ENCODE assay signal across 13 cellular contexts in the genomic region with DNA sequence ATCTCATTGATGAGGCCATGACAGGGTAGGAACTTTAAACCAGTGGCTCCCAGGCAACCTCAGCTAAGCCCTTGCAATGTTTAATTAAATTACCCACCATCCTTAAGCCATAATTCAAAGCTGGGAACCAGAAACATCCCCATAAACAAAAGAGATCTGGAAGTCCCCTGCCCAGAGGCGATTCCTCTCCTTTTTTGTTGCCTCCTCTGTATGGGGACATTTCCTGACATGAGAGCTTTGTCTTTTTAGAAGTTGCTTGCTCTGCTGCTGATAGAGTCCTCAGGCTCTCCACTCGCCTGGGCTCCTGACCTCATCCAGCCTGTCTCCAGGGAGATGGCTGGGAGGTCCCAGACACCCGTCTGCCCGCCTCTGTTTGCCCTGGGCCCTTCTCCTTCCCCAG. TPM values are rescaled to one million over a fixed set of nuclear protein-coding genes. Genes with fewer than 3 reads are reported as not detected.
DNase-seq lines count a peak whose midpoint lies in the region; ATAC-seq and TF ChIP-seq lines count a peak whose summit lies in the region.
"Had no signal": no experiment of that assay in that cellular context is flagged by ENCODE, and none has a peak within 500 bp of the region (broad histone marks: within the 10 kb centered on the region; RNA-seq: fewer than 3 reads in every experiment).

No MANE protein-coding gene starts in this region.

- no peak overlapping the region for H3K4me3 ChIP-seq in neutrophil (ENCODE audit: low read depth in 1 of 2, low read length in 1 of 2)
- H3K4me3 ChIP-seq: psoas muscle had no signal

- H3K4me3 Mint-ChIP-seq in CD4-positive, alpha-beta T cell: peak overlapping the region; percentile 40
- H3K4me3 Mint-ChIP-seq in T-cell: no peak overlapping the region
- H3K4me3 Mint-ChIP-seq: activated CD8-positive, alpha-beta memory T cell treated with anti-CD3 and anti-CD28 coated beads, Interleukin-2, amount 10 ng/mL, durations not matched to agents 7 days and 5 days had no signal

- no peak for DNase-seq in CD4-positive, alpha-beta T cell
- peak; percentile 38 for DNase-seq in T1000 (lab: John Stamatoyannopoulos, UW)
- DNase-seq in islet precursor cell: peak; percentile 88
- DNase-seq in GF-D8 (lab: John Stamatoyannopoulos, UW): no peak
- DNase-seq in NCI-H524 (lab: John Stamatoyannopoulos, UW): no peak
- DNase-seq in cortex of kidney (lab: John Stamatoyannopoulos, UW): no peak
- DNase-seq in T-cell: no peak
- DNase-seq: activated CD8-positive, alpha-beta memory T cell treated with anti-CD3 and anti-CD28 coated beads, Interleukin-2, amount 10 ng/mL, durations not matched to agents 7 days and 5 days; NCI-H1105 treated with DMSO at 0.1 percent for 48 hours; psoas muscle; T-helper 9 cell had no signal

- no peak overlapping the region for H3K27ac Mint-ChIP-seq in CD4-positive, alpha-beta T cell
- H3K27ac Mint-ChIP-seq in T-cell: peak overlapping the region in 1 of 2 donors; percentile 41
- H3K27ac Mint-ChIP-seq: activated CD8-positive, alpha-beta memory T cell treated with anti-CD3 and anti-CD28 coated beads, Interleukin-2, amount 10 ng/mL, durations not matched to agents 7 days and 5 days had no signal

- no peak overlapping the region for H3K27ac ChIP-seq in CD4-positive, alpha-beta T cell (ENCODE audit: low read depth, low read length)
- H3K27ac ChIP-seq in neutrophil: peak overlapping the region; percentile 13
- H3K27ac ChIP-seq: psoas muscle had no signal

- ATAC-seq in CD4-positive, alpha-beta T cell (ENCODE audit: poor library complexity): no peak
- ATAC-seq in T-cell (replicated peaks in 1 of 4): no peak
- ATAC-seq: activated CD8-positive, alpha-beta memory T cell treated with anti-CD3 and anti-CD28 coated beads, Interleukin-2, amount 10 ng/mL, durations not matched to agents 7 days and 5 days; psoas muscle had no signal

- no peaks in the 10 kb centered on the region for H3K9me3 ChIP-seq in CD4-positive, alpha-beta T cell (ENCODE audit: control insufficient read depth, low read length)
- no peaks in the 10 kb centered on the region for H3K9me3 ChIP-seq in neutrophil
- H3K9me3 ChIP-seq: psoas muscle had no signal

- peaks cover 5% of the 10 kb centered on the region for H3K27me3 Mint-ChIP-seq in CD4-positive, alpha-beta T cell
- H3K27me3 Mint-ChIP-seq in T-cell: peaks cover 6 to 7% of the 10 kb centered on the region in 2 donors

- no peak for TF ChIP-seq CTCF in CD4-positive, alpha-beta T cell (IDR thresholded peaks at IDR 0.05)
- TF ChIP-seq CTCF in neutrophil (IDR thresholded peaks at IDR 0.05): no peak

- POLR2A ChIA-PET in CD4-positive, alpha-beta T cell (lab: Charles Lee): no interaction called here
- POLR2A ChIA-PET in T-cell (lab: Charles Lee): no interaction called here

- intact Hi-C loops in CD4-positive, alpha-beta T cell (cut with DNase I, micrococcal nuclease): loop anchor here in 1 of 2 experiments (10.0 kb wide), 2 partner anchors 380 to 500 kb away; no protein-coding TSS in a partner anchor

- CTCF ChIA-PET in CD4-positive, alpha-beta T cell (lab: Charles Lee): interaction anchor here (2.2 kb wide), 1 partner anchor 11 kb away, joined by 11 read pairs; no protein-coding TSS in a partner anchor
- CTCF ChIA-PET in T-cell (lab: Charles Lee): interaction anchor here (1.1 to 2.2 kb wide), 5 partner anchors 11 to 91 kb away, joined by 3 to 7 read pairs (median 3); no protein-coding TSS in a partner anchor

- peaks cover 23 to 26% of the 10 kb centered on the region in 2 experiments for H3K4me1 ChIP-seq in neutrophil (ENCODE audit: control insufficient read depth in 1 of 2, insufficient read depth in 1 of 2, low read depth in 1 of 2, low read length in 1 of 2)
- H3K4me1 ChIP-seq: psoas muscle had no signal

- peaks cover 7% of the 10 kb centered on the region for H3K36me3 ChIP-seq in neutrophil

- peaks cover 13% of the 10 kb centered on the region for H3K4me1 Mint-ChIP-seq in CD4-positive, alpha-beta T cell (ENCODE audit: low read depth)
- H3K4me1 Mint-ChIP-seq in T-cell: peaks cover 7 to 14% (median 9%) of the 10 kb centered on the region in 3 donors

- H3K9me3 Mint-ChIP-seq in CD4-positive, alpha-beta T cell: no peaks in the 10 kb centered on the region
- H3K9me3 Mint-ChIP-seq in T-cell: peaks cover 0 to 7% (median 4%) of the 10 kb centered on the region in 3 donors

- peaks cover 5% of the 10 kb centered on the region for H3K36me3 Mint-ChIP-seq in CD4-positive, alpha-beta T cell (ENCODE audit: low read depth)
- no peaks in the 10 kb centered on the region for H3K36me3 Mint-ChIP-seq in T-cell
- H3K36me3 Mint-ChIP-seq: activated CD8-positive, alpha-beta memory T cell treated with anti-CD3 and anti-CD28 coated beads, Interleukin-2, amount 10 ng/mL, durations not matched to agents 7 days and 5 days had no signal

- no peaks in the 10 kb centered on the region for H3K27me3 ChIP-seq in CD4-positive, alpha-beta T cell (ENCODE audit: control insufficient read depth, insufficient read depth, low read length)
- peaks cover 35% of the 10 kb centered on the region for H3K27me3 ChIP-seq in neutrophil

RNA-seq across cellular contexts. Expression of a gene that starts 3.2 kb away (rescaled TPM):
- 1 to 10 TPM in 1 of 2 experiments, under 1 TPM in 1; 0.93 to 1.0 TPM for total RNA-seq in CD4-positive, alpha-beta T cell
- 1 to 10 TPM in 4 of 5 donors, under 1 TPM in 1; 0.70 to 3.7 (median 2.1) TPM for total RNA-seq in T-cell

RNA-seq across cellular contexts. Expression of a gene that starts 32.4 kb away (rescaled TPM):
- total RNA-seq in CD4-positive, alpha-beta T cell: 10 to 100 TPM; 32.8 to 34.4 TPM
- 10 to 100 TPM; 75.9 to 90.2 (median 78.9) TPM for total RNA-seq in T-cell

RNA-seq across cellular contexts. Expression of a gene that starts 37.6 kb away (rescaled TPM):
- total RNA-seq in CD4-positive, alpha-beta T cell: 1 to 10 TPM; 2.8 to 2.9 TPM
- total RNA-seq in T-cell: 1 to 10 TPM in 4 of 5 donors, under 1 TPM in 1; 0.93 to 3.0 (median 1.4) TPM
- total RNA-seq: activated CD8-positive, alpha-beta memory T cell treated with anti-CD3 and anti-CD28 coated beads, Interleukin-2, amount 10 ng/mL, durations not matched to agents 7 days and 5 days; epithelial cell of proximal tubule had no signal

Comparison
In these comparisons a context has a peak if more than half of its experiments do, and no peak if none do; other contexts are left out.
1. DNase-seq: peak in T1000 (single experiment) and islet precursor cell (single experiment); none in CD4-positive, alpha-beta T cell (0 of 10), GF-D8 (single experiment), NCI-H524 (0 of 2), cortex of kidney (single experiment) and T-cell (0 of 34).